In the genomic region with DNA sequence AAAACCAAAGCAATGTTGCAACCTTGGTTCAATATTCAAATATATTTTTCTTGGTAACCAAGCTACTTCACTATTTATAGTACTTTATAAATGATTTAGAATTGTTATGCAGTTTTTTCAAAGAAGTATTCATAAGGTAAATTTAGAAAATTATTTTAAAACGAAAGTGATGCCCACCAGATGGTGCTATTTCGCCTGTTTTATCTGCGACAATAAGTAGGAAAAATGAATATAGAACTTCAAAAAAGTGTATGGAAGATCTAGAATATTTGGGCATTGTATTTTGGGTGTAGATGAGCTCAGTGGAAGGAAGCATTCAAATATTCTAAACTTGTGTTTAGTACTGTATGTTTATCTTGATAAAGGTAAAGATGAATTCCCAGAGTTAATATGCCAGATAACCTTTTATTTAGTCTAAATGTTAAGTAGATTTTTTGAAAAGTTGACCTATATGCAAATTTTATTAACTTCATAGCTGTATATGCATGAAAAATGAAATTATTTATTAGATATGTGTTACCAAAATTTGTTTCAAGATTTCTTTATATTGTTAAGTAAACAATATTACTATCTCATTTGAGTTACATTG, we compare ENCODE assay signal across 8 cellular contexts.
DNase-seq lines count a peak whose midpoint lies in the region; ATAC-seq and TF ChIP-seq lines count a peak whose summit lies in the region.

No MANE protein-coding gene starts in this region.

- no peak overlapping the region for H3K9ac ChIP-seq in NT2/D1 (ENCODE audit: insufficient read length, low read depth)

- TF ChIP-seq EP300 in ovary (IDR thresholded peaks at IDR 0.05) = no peak

- H3K4me1 ChIP-seq in NT2/D1 (ENCODE audit: insufficient read depth, insufficient read length) = peaks cover 2% of the 10 kb centered on the region
- H3K4me1 ChIP-seq in ovary (ENCODE audit: insufficient read depth) = no peaks in the 10 kb centered on the region

- H3K9me3 ChIP-seq in NT2/D1 (ENCODE audit: insufficient read depth, low read length) (no peaks in the 10 kb centered on the region), ovary (no peaks in the 10 kb centered on the region)

- peak in 2 of 3 donors; percentile 60 to 67 for TF ChIP-seq CTCF in ovary (IDR thresholded peaks at IDR 0.05)

- intact Hi-C loops in ovary (cut with DNase I) = loop anchor here in 2 of 4 donors (5.0 to 10.0 kb wide), 2 partner anchors 991 to 993 kb away; a partner anchor contains a TSS

- no peak for TF ChIP-seq POLR2A in ovary (IDR thresholded peaks at IDR 0.05)

- DNase-seq in Ammon's horn (ENCODE audit: low spot score) (peak; percentile 32), GDM1 (lab: John Stamatoyannopoulos, UW) (peak; percentile 14), NT2/D1 (ENCODE audit: low read depth, low spot score) (peak; percentile 6), ovary (peak in 2 of 5 donors; percentile 23 to 47)
- DNase-seq in effector CD4-positive, alpha-beta T cell = peak; percentile 24

- no peak overlapping the region for H3K4me3 ChIP-seq in NT2/D1 (ENCODE audit: insufficient read length, low read depth)
- no peak overlapping the region for H3K4me3 ChIP-seq in ovary

- 2 to 3% (median 2%) methylated on average over 3 of the region's 3 CpGs for WGBS in ovary, 3 donors

- H3K27me3 ChIP-seq in NT2/D1 (ENCODE audit: insufficient read depth, insufficient read length) (no peaks in the 10 kb centered on the region), ovary (no peaks in the 10 kb centered on the region)

- ATAC-seq in GM21576 (IDR thresholded peaks at IDR 0.05; ENCODE audit: unreplicated experiment) = no peak
- ATAC-seq in GM21526 (IDR thresholded peaks at IDR 0.05; ENCODE audit: low FRiP score, unreplicated experiment) = no peak
- ATAC-seq in HG02759 (IDR thresholded peaks at IDR 0.05; ENCODE audit: unreplicated experiment) = no peak

- no peak overlapping the region for H3K27ac ChIP-seq in ovary

- H3K36me3 ChIP-seq in NT2/D1 (ENCODE audit: insufficient read depth, insufficient read length, low read length) = peaks cover 8% of the 10 kb centered on the region
- no peaks in the 10 kb centered on the region for H3K36me3 ChIP-seq in ovary
